1 cellular context compared by ENCODE assay signal in genomic region chr12:121036810-121037326, GRCh38.
TF ChIP-seq lines count a peak whose summit lies in the region.

No MANE protein-coding gene starts in this region.

TF ChIP-seq in HepG2, 621 proteins besides CTCF, POLR2A, EP300 and RAD21:
- no peak for TF ChIP-seq ZNF552 (CRISPR knock-in tag; IDR thresholded peaks at IDR 0.05; ENCODE audit: borderline replicate concordance)
- TF ChIP-seq SOX6 (IDR thresholded peaks at IDR 0.05): no peak
- no peak for TF ChIP-seq SOX6 (CRISPR knock-in tag; IDR thresholded peaks at IDR 0.05)
- no peak for TF ChIP-seq SUZ12 (IDR thresholded peaks at IDR 0.05; ENCODE audit: low read depth, low read length)
- no peak for TF ChIP-seq LRRFIP1 (CRISPR knock-in tag; conservative IDR thresholded peaks at IDR 0.05)
- no peak for TF ChIP-seq CBX2 (IDR thresholded peaks at IDR 0.05; ENCODE audit: low read depth, low read length)
- TF ChIP-seq CBX2 (CRISPR knock-in tag; IDR thresholded peaks at IDR 0.05; ENCODE audit: low read depth): no peak
- TF ChIP-seq ZNF781 (CRISPR knock-in tag; IDR thresholded peaks at IDR 0.05; ENCODE audit: borderline replicate concordance, not compliant biosample characterization): no peak
- TF ChIP-seq ZNF331 (CRISPR knock-in tag; IDR thresholded peaks at IDR 0.05): no peak
- no peak for TF ChIP-seq HDAC6 (IDR thresholded peaks at IDR 0.05; ENCODE audit: low read depth, low read length)
- no peak for TF ChIP-seq ZNF33B (CRISPR knock-in tag; IDR thresholded peaks at IDR 0.05)
- no peak for TF ChIP-seq SALL2 (CRISPR knock-in tag; IDR thresholded peaks at IDR 0.05)
- no peak for TF ChIP-seq ELF1 (CRISPR knock-in tag; IDR thresholded peaks at IDR 0.05)
- TF ChIP-seq ZNF891 (CRISPR knock-in tag; IDR thresholded peaks at IDR 0.05): no peak
- no peak for TF ChIP-seq GLI4 (CRISPR knock-in tag; IDR thresholded peaks at IDR 0.05; ENCODE audit: borderline replicate concordance)
- TF ChIP-seq REPIN1 (CRISPR knock-in tag; IDR thresholded peaks at IDR 0.05; ENCODE audit: borderline replicate concordance, low read depth): no peak
- no peak for TF ChIP-seq HNRNPK (IDR thresholded peaks at IDR 0.05; ENCODE audit: low read depth, low read length, poor library complexity, severe bottlenecking)
- TF ChIP-seq GABPA (IDR thresholded peaks at IDR 0.05; ENCODE audit: low read depth, low read length): no peak
- TF ChIP-seq GABPA (CRISPR knock-in tag; IDR thresholded peaks at IDR 0.05; ENCODE audit: low read depth): no peak
- no peak for TF ChIP-seq ZNF766 (CRISPR knock-in tag; IDR thresholded peaks at IDR 0.05; ENCODE audit: borderline replicate concordance)
- no peak for TF ChIP-seq ZNF3 (CRISPR knock-in tag; IDR thresholded peaks at IDR 0.05)
